ENCODE assay signal across 9 cellular contexts in the genomic region with DNA sequence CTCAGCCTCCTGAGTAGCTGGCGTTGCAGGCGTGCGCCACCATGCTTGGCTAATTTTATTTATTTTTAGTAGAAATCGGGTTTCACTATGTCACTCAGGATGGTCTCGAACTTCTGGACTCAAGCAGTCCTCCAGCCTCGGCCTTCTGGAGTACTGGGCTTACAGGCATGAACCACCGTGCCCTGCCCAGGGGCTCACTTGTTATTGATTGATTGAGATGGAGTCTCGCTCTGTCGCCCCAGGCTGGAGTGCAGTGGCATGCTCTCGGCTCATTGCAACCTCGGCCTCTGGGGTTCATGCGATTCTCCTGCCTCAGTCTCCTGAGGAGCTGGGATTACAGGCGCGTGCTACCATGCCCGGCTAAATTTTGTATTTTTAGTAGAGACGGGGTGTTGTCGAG. TPM values are rescaled to one million over a fixed set of nuclear protein-coding genes. Genes with fewer than 3 reads are reported as not detected.
DNase-seq lines count a peak whose midpoint lies in the region; ATAC-seq, FAIRE-seq and TF ChIP-seq lines count a peak whose summit lies in the region.
"Had no signal": no experiment of that assay in that cellular context is flagged by ENCODE, and none has a peak within 500 bp of the region (broad histone marks: within the 10 kb centered on the region; RNA-seq: fewer than 3 reads in every experiment).

No MANE protein-coding gene starts in this region.

- peak overlapping the region; percentile 92 for H3K27ac Mint-ChIP-seq in activated T-cell treated with anti-CD3 and anti-CD28 coated beads, Interleukin-2, amount 50 U/mL, for 72 hours
- peak overlapping the region; percentile 34 for H3K27ac Mint-ChIP-seq in activated naive CD8-positive, alpha-beta T cell treated with anti-CD3 and anti-CD28 coated beads for 36 hours

- peaks cover 2 to 7% of the 10 kb centered on the region in 2 donors for H3K36me3 Mint-ChIP-seq in activated T-cell treated with anti-CD3 and anti-CD28 coated beads, Interleukin-2, amount 50 U/mL, for 72 hours (ENCODE audit: insufficient read depth in 2 of 2)
- H3K36me3 Mint-ChIP-seq in activated naive CD8-positive, alpha-beta T cell treated with anti-CD3 and anti-CD28 coated beads for 36 hours, result peaks cover 37% of the 10 kb centered on the region

- H3K9me3 ChIP-seq in kidney (ENCODE audit: control insufficient read depth in 1 of 2, low read length in 2 of 2) (no peaks in the 10 kb centered on the region), tibial artery (no peaks in the 10 kb centered on the region)

- H3K36me3 ChIP-seq in kidney (ENCODE audit: control insufficient read depth in 1 of 2, insufficient read depth in 2 of 2, low read length in 2 of 2) (no peaks in the 10 kb centered on the region), tibial artery (no peaks in the 10 kb centered on the region)

- H3K4me3 ChIP-seq in kidney (ENCODE audit: low read length in 2 of 2), result peak overlapping the region; percentile 20 to 97
- peak overlapping the region; percentile 84 to 98 for H3K4me3 ChIP-seq in tibial artery

- TF ChIP-seq CTCF in kidney (IDR thresholded peaks at IDR 0.05; ENCODE audit: borderline replicate concordance, extremely low read depth, insufficient read depth) (no peak), tibial artery (IDR thresholded peaks at IDR 0.05) (no peak), D721Med (IDR thresholded peaks at IDR 0.05; ENCODE audit: insufficient read depth, missing control alignments) (no peak)

- DNase-seq in activated T-cell treated with anti-CD3 and anti-CD28 coated beads, Interleukin-2, amount 50 U/mL, for 72 hours, result no peak
- DNase-seq in activated T-cell treated with anti-CD3 and anti-CD28 coated beads, Interleukin-2, amount 50 U/mL, for 1 hour, result no peak
- DNase-seq in activated naive CD8-positive, alpha-beta T cell treated with anti-CD3 and anti-CD28 coated beads for 36 hours, result no peak
- DNase-seq in kidney (no peak), tibial artery (no peak), sciatic nerve (ENCODE audit: low spot score) (no peak), D721Med (ENCODE audit: insufficient read length, low spot score) (no peak), NCI-H146 treated with DMSO at 0.1 percent for 48 hours (lab: John Stamatoyannopoulos, UW; ENCODE audit: unreplicated experiment) (no peak)
- DNase-seq: posterior cingulate gyrus had no signal

- peak overlapping the region in 1 of 2 donors; percentile 100 for H3K9ac ChIP-seq in kidney (ENCODE audit: low read length in 2 of 2)

- H3K27me3 Mint-ChIP-seq in activated T-cell treated with anti-CD3 and anti-CD28 coated beads, Interleukin-2, amount 50 U/mL, for 72 hours (ENCODE audit: low read depth), result no peaks in the 10 kb centered on the region
- H3K27me3 Mint-ChIP-seq in activated naive CD8-positive, alpha-beta T cell treated with anti-CD3 and anti-CD28 coated beads for 36 hours, result no peaks in the 10 kb centered on the region

- intact Hi-C loops in kidney (cut with DNase I) (no loop called here), tibial artery (cut with DNase I; ENCODE audit: low total_unique reads) (loop anchor here (2.0 kb wide), 1 partner anchor 91 kb away; a partner anchor contains a TSS), sciatic nerve (cut with DNase I) (no loop called here)

- FAIRE-seq in kidney (lab: Jason Lieb, UNC), result no peak
- FAIRE-seq in D721Med (lab: Jason Lieb, UNC), result no peak

- H3K4me1 ChIP-seq in kidney (ENCODE audit: control insufficient read depth in 1 of 2, insufficient read depth in 1 of 2, low read depth in 1 of 2, low read length in 2 of 2) (peaks cover 17 to 22% of the 10 kb centered on the region in 2 donors), tibial artery (peaks cover 0 to 77% (median 36%) of the 10 kb centered on the region in 4 donors)

- no peak for ATAC-seq in activated T-cell treated with anti-CD3 and anti-CD28 coated beads, Interleukin-2, amount 50 U/mL, for 72 hours (replicated peaks in 1 of 2)
- no peak for ATAC-seq in sciatic nerve

- H3K27ac ChIP-seq in kidney (ENCODE audit: low read depth in 2 of 2, low read length in 2 of 2) (no peak overlapping the region), tibial artery (no peak overlapping the region)

- peak overlapping the region; percentile 86 to 96 for H3K4me3 Mint-ChIP-seq in activated T-cell treated with anti-CD3 and anti-CD28 coated beads, Interleukin-2, amount 50 U/mL, for 72 hours
- peak overlapping the region; percentile 97 for H3K4me3 Mint-ChIP-seq in activated naive CD8-positive, alpha-beta T cell treated with anti-CD3 and anti-CD28 coated beads for 36 hours

- H3K27me3 ChIP-seq in tibial artery, result no peaks in the 10 kb centered on the region

- H3K9me3 Mint-ChIP-seq in activated T-cell treated with anti-CD3 and anti-CD28 coated beads, Interleukin-2, amount 50 U/mL, for 72 hours, result no peaks in the 10 kb centered on the region
- no peaks in the 10 kb centered on the region for H3K9me3 Mint-ChIP-seq in activated naive CD8-positive, alpha-beta T cell treated with anti-CD3 and anti-CD28 coated beads for 36 hours

- peaks cover 71% of the 10 kb centered on the region for H3K4me1 Mint-ChIP-seq in activated T-cell treated with anti-CD3 and anti-CD28 coated beads, Interleukin-2, amount 50 U/mL, for 72 hours (ENCODE audit: low read depth)
- peaks cover 41% of the 10 kb centered on the region for H3K4me1 Mint-ChIP-seq in activated naive CD8-positive, alpha-beta T cell treated with anti-CD3 and anti-CD28 coated beads for 36 hours

RNA-seq across cellular contexts. Expression of a gene that starts 1.6 kb away (rescaled TPM):
- 100 to 1,000 TPM; 173 to 213 TPM for total RNA-seq in activated T-cell treated with anti-CD3 and anti-CD28 coated beads, Interleukin-2, amount 50 U/mL, for 72 hours
- 100 to 1,000 TPM; 296 to 302 TPM for total RNA-seq in activated naive CD8-positive, alpha-beta T cell treated with anti-CD3 and anti-CD28 coated beads for 36 hours
- total RNA-seq in kidney (79.7 TPM), sciatic nerve (65.0 TPM)
- polyA plus RNA-seq in kidney (ENCODE audit: insufficient read depth, low read depth, low replicate concordance), result 81.5 TPM

RNA-seq across cellular contexts. Expression of a gene that starts 27.1 kb away (rescaled TPM):
- total RNA-seq in activated T-cell treated with anti-CD3 and anti-CD28 coated beads, Interleukin-2, amount 50 U/mL, for 72 hours, result 10 to 100 TPM; 23.7 to 30.6 TPM
- total RNA-seq in activated naive CD8-positive, alpha-beta T cell treated with anti-CD3 and anti-CD28 coated beads for 36 hours, result 10 to 100 TPM; 31.2 to 33.5 TPM
- total RNA-seq in kidney, result 19.9 TPM
- 32.7 TPM for polyA plus RNA-seq in kidney (ENCODE audit: insufficient read depth, low read depth, low replicate concordance)
- total RNA-seq in sciatic nerve, result 15.0 TPM
